In genomic region chr10:86253171-86254072, GRCh38 we compare ENCODE assay signal across 2 cellular contexts.
TF ChIP-seq lines count a peak whose summit lies in the region.

No MANE protein-coding gene starts in this region.

TF ChIP-seq in GM23338, 12 proteins besides CTCF, POLR2A, EP300 and RAD21:
- no peak for TF ChIP-seq ZNF462 (CRISPR knock-in tag; IDR thresholded peaks at IDR 0.05)
- no peak for TF ChIP-seq ZNF331 (CRISPR knock-in tag; IDR thresholded peaks at IDR 0.05; ENCODE audit: low read depth)
- TF ChIP-seq CREB1 (CRISPR knock-in tag; IDR thresholded peaks at IDR 0.05; ENCODE audit: low read depth), result no peak
- TF ChIP-seq ETS1 (IDR thresholded peaks at IDR 0.05), result no peak
- TF ChIP-seq STAT1 (IDR thresholded peaks at IDR 0.05; ENCODE audit: unreplicated experiment), result no peak
- no peak for TF ChIP-seq EZH2phosphoT487 (IDR thresholded peaks at IDR 0.05; ENCODE audit: unreplicated experiment)
- no peak for TF ChIP-seq ZNF114 (CRISPR knock-in tag; IDR thresholded peaks at IDR 0.05)
- TF ChIP-seq EZH2 (IDR thresholded peaks at IDR 0.05; ENCODE audit: low read depth, unreplicated experiment), result no peak
- no peak for TF ChIP-seq REST (IDR thresholded peaks at IDR 0.05; ENCODE audit: unreplicated experiment)
- TF ChIP-seq NANOG (IDR thresholded peaks at IDR 0.05; ENCODE audit: borderline replicate concordance), result no peak
- no peak for TF ChIP-seq POLR2AphosphoS5 (IDR thresholded peaks at IDR 0.05; ENCODE audit: low read depth)
- TF ChIP-seq JUNB (IDR thresholded peaks at IDR 0.05; ENCODE audit: unreplicated experiment), result no peak
TF ChIP-seq in GM23338: peak in this region for 0.

TF ChIP-seq in SK-N-SH treated with all-trans-retinoic acid at 6 μM for 48 hours, 23 proteins besides CTCF, POLR2A, EP300 and RAD21 (continued from another document):
- TF ChIP-seq, protein P1, sequence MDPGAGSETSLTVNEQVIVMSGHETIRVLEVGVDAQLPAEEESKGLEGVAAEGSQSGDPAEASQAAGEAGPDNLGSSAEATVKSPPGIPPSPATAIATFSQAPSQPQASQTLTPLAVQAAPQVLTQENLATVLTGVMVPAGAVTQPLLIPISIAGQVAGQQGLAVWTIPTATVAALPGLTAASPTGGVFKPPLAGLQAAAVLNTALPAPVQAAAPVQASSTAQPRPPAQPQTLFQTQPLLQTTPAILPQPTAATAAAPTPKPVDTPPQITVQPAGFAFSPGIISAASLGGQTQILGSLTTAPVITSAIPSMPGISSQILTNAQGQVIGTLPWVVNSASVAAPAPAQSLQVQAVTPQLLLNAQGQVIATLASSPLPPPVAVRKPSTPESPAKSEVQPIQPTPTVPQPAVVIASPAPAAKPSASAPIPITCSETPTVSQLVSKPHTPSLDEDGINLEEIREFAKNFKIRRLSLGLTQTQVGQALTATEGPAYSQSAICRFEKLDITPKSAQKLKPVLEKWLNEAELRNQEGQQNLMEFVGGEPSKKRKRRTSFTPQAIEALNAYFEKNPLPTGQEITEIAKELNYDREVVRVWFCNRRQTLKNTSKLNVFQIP (CRISPR knock-in tag; IDR thresholded peaks at IDR 0.05; ENCODE audit: borderline replicate concordance, low read depth), result no peak
- TF ChIP-seq TCF4 (CRISPR knock-in tag; IDR thresholded peaks at IDR 0.05; ENCODE audit: borderline replicate concordance), result 0 out of 2 replicates have a peak, but pooled peaks have one; percentile 13
